Comparison of ENCODE assay signal across 17 cellular contexts in the genomic region with DNA sequence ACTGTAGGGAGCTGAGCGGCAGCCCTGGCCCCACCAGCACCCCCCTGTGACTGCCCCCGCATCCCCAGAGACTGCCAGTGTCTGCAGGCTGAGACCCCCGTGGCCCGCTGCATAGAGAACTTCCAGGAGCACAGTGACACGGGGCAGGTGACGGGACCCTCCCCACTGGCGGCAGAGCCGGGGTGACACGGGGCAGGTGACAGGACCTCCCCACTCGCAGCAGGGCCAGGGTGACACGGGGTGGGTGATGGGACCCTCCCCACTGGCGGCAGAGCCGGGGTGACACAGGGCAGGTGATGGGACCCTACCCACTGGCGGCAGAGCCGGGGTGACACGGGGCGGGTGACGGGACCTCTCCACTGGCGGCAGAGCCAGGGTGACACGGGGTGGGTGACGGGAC. TPM values are rescaled to one million over a fixed set of nuclear protein-coding genes. Genes with fewer than 3 reads are reported as not detected.
DNase-seq lines count a peak whose midpoint lies in the region; ATAC-seq, FAIRE-seq and TF ChIP-seq lines count a peak whose summit lies in the region.
"Had no signal": no experiment of that assay in that cellular context is flagged by ENCODE, and none has a peak within 500 bp of the region (broad histone marks: within the 10 kb centered on the region; RNA-seq: fewer than 3 reads in every experiment).

No MANE protein-coding gene starts in this region.

- CTCF ChIA-PET in HepG2 (lab: Yijun Ruan, JAX; ENCODE audit: low intra/inter-chr PET ratio, low total read pairs) (no interaction called here), RWPE1 (lab: Yijun Ruan, JAX) (interaction anchor here (0.7 kb wide), 1 partner anchor 14 kb away, joined by 3 read pairs; no protein-coding TSS in a partner anchor)
- CTCF ChIA-PET in CD4-positive, alpha-beta T cell (lab: Charles Lee), result no interaction called here

- H3K9me3 Mint-ChIP-seq in CD4-positive, alpha-beta T cell, result no peaks in the 10 kb centered on the region
- H3K9me3 Mint-ChIP-seq: CD8-positive, alpha-beta memory T cell; GM23338 had no signal

- TF ChIP-seq CTCF in HepG2 (CRISPR knock-in tag; IDR thresholded peaks at IDR 0.05), result no peak
- TF ChIP-seq CTCF in right lobe of liver (IDR thresholded peaks at IDR 0.05), result no peak
- no peak for TF ChIP-seq CTCF in kidney (IDR thresholded peaks at IDR 0.05; ENCODE audit: borderline replicate concordance, extremely low read depth, insufficient read depth)
- TF ChIP-seq CTCF in RWPE1 (conservative IDR thresholded peaks at IDR 0.05; ENCODE audit: low read depth), result no peak
- TF ChIP-seq CTCF in CD4-positive, alpha-beta T cell (IDR thresholded peaks at IDR 0.05), result no peak

- H3K36me3 ChIP-seq in HepG2 (replicated peaks in 1 of 2; ENCODE audit: control insufficient read depth in 1 of 2, insufficient read depth in 2 of 2, low read length in 2 of 2), result peaks cover 11 to 16% of the 10 kb centered on the region in 2 experiments; a peak in 4 of 5 replicates
- peaks cover 0 to 7% (median 0%) of the 10 kb centered on the region in 4 donors for H3K36me3 ChIP-seq in right lobe of liver
- H3K36me3 ChIP-seq in kidney (ENCODE audit: control insufficient read depth in 1 of 2, insufficient read depth in 2 of 2, low read length in 2 of 2), result no peaks in the 10 kb centered on the region
- H3K36me3 ChIP-seq in trophoblast cell (ENCODE audit: control insufficient read depth in 1 of 2, insufficient read depth in 2 of 2, low read length in 2 of 2), result peaks cover 20 to 23% of the 10 kb centered on the region in 2 experiments

- no peak overlapping the region for H3K4me2 ChIP-seq in HepG2 (ENCODE audit: low read depth, low read length)
- H3K4me2 ChIP-seq in trophoblast cell (ENCODE audit: low read length), result no peak overlapping the region
- H3K4me2 ChIP-seq: GM23338 had no signal

- no peak for TF ChIP-seq RAD21 in HepG2 (CRISPR knock-in tag; IDR thresholded peaks at IDR 0.05)

- H3K27ac ChIP-seq in HepG2 (ENCODE audit: extremely low read length, insufficient read depth, low read length), result no peak overlapping the region
- no peak overlapping the region for H3K27ac ChIP-seq in right lobe of liver
- no peak overlapping the region for H3K27ac ChIP-seq in kidney (ENCODE audit: low read depth in 2 of 2, low read length in 2 of 2)
- H3K27ac ChIP-seq in trophoblast cell (ENCODE audit: low read depth, low read length), result peak overlapping the region; percentile 16
- H3K27ac ChIP-seq in RWPE1, result no peak overlapping the region
- H3K27ac ChIP-seq in CD4-positive, alpha-beta T cell (ENCODE audit: low read depth, low read length), result no peak overlapping the region
- H3K27ac ChIP-seq: BLaER1 had no signal

- TF ChIP-seq EP300 in HepG2 (IDR thresholded peaks at IDR 0.05; ENCODE audit: low read depth in 2 of 2, low read length in 2 of 2), result no peak
- TF ChIP-seq EP300 in HepG2 (CRISPR knock-in tag; IDR thresholded peaks at IDR 0.05; ENCODE audit: borderline replicate concordance), result no peak

- no peaks in the 10 kb centered on the region for H3K27me3 Mint-ChIP-seq in CD4-positive, alpha-beta T cell
- H3K27me3 Mint-ChIP-seq: CD8-positive, alpha-beta memory T cell had no signal

- peak overlapping the region; percentile 3 for H2BK5ac ChIP-seq in trophoblast cell (ENCODE audit: low read depth, low read length, poor library complexity)

- peak overlapping the region; percentile 33 for H2BK120ac ChIP-seq in trophoblast cell (ENCODE audit: insufficient read depth, low read length, poor library complexity)

- TF ChIP-seq POLR2A in HepG2 (IDR thresholded peaks at IDR 0.05; ENCODE audit: insufficient read depth in 1 of 2, low read depth in 2 of 2, low read length in 2 of 2) (no peak), right lobe of liver (IDR thresholded peaks at IDR 0.05) (no peak)

- no peak overlapping the region for H3K27ac Mint-ChIP-seq in CD4-positive, alpha-beta T cell
- H3K27ac Mint-ChIP-seq: GM23338 had no signal

- no peak overlapping the region for H2AFZ ChIP-seq in HepG2 (ENCODE audit: low read length)
- H2AFZ ChIP-seq in trophoblast cell (ENCODE audit: insufficient read depth, low read length, poor library complexity), result no peak overlapping the region
- H2AFZ ChIP-seq: GM23338 had no signal

- peak overlapping the region; percentile 67 for H3K18ac ChIP-seq in trophoblast cell (ENCODE audit: low read length)

- H3K9ac ChIP-seq in HepG2 (ENCODE audit: insufficient read depth, low read depth, low read length) (no peak overlapping the region), kidney (ENCODE audit: low read length in 2 of 2) (no peak overlapping the region), trophoblast cell (ENCODE audit: low read length) (no peak overlapping the region)

- no peaks in the 10 kb centered on the region for H3K27me3 ChIP-seq in HepG2 (ENCODE audit: control insufficient read depth in 1 of 2, insufficient read depth in 2 of 2, low read length in 2 of 2)
- H3K27me3 ChIP-seq in right lobe of liver, result no peaks in the 10 kb centered on the region
- H3K27me3 ChIP-seq in trophoblast cell (ENCODE audit: insufficient read depth, low read length), result no peaks in the 10 kb centered on the region
- no peaks in the 10 kb centered on the region for H3K27me3 ChIP-seq in CD4-positive, alpha-beta T cell (ENCODE audit: control insufficient read depth, insufficient read depth, low read length)
- H3K27me3 ChIP-seq: BLaER1 had no signal

- no peak overlapping the region for H3K4ac ChIP-seq in trophoblast cell (ENCODE audit: low read depth, low read length)

- H3K79me2 ChIP-seq in HepG2 (ENCODE audit: insufficient read depth, low read length) (peaks cover 40% of the 10 kb centered on the region), trophoblast cell (ENCODE audit: control insufficient read depth, insufficient read depth, low read length, poor library complexity) (peaks cover 4% of the 10 kb centered on the region)

- H3K4me1 ChIP-seq in HepG2 (ENCODE audit: insufficient read depth, low read length) (peaks cover 68% of the 10 kb centered on the region), right lobe of liver (peaks cover 0 to 39% (median 17%) of the 10 kb centered on the region in 4 donors), kidney (ENCODE audit: control insufficient read depth in 1 of 2, insufficient read depth in 1 of 2, low read depth in 1 of 2, low read length in 2 of 2) (peaks cover 18 to 29% of the 10 kb centered on the region in 2 donors), trophoblast cell (ENCODE audit: control insufficient read depth in 1 of 2, insufficient read depth in 2 of 2, low read length in 2 of 2) (peaks cover 23 to 34% of the 10 kb centered on the region in 2 experiments)

- H3K14ac ChIP-seq in trophoblast cell (ENCODE audit: low read length), result no peak overlapping the region

- no peak overlapping the region for H3K4me3 Mint-ChIP-seq in CD4-positive, alpha-beta T cell
- H3K4me3 Mint-ChIP-seq: CD8-positive, alpha-beta memory T cell; GM23338 had no signal

- H3K9me3 ChIP-seq in HepG2 (ENCODE audit: low read length) (no peaks in the 10 kb centered on the region), right lobe of liver (no peaks in the 10 kb centered on the region), kidney (ENCODE audit: control insufficient read depth in 1 of 2, low read length in 2 of 2) (no peaks in the 10 kb centered on the region), trophoblast cell (ENCODE audit: insufficient read depth, low read depth, low read length) (peaks cover 3% of the 10 kb centered on the region)
- no peaks in the 10 kb centered on the region for H3K9me3 ChIP-seq in CD4-positive, alpha-beta T cell (ENCODE audit: control insufficient read depth, low read length)
- H3K9me3 ChIP-seq: BLaER1 had no signal

- no peak overlapping the region for H3K23ac ChIP-seq in trophoblast cell (ENCODE audit: low read length)

- no TSS peak for BruUV-seq in HepG2 (replicated peaks; lab: Mats Ljungman, UMichigan)

- no peak overlapping the region for H4K8ac ChIP-seq in trophoblast cell (ENCODE audit: low read depth, low read length)

- no peaks in the 10 kb centered on the region for H3K36me3 Mint-ChIP-seq in CD4-positive, alpha-beta T cell (ENCODE audit: low read depth)

- H2BK12ac ChIP-seq in trophoblast cell (ENCODE audit: low read length), result peak overlapping the region; percentile 72

- H3K4me3 ChIP-seq in HepG2 (replicated peaks in 1 of 3; ENCODE audit: insufficient read depth in 1 of 3, low read depth in 2 of 3, low read length in 3 of 3) (no peak overlapping the region), right lobe of liver (no peak overlapping the region), kidney (ENCODE audit: low read length in 2 of 2) (no peak overlapping the region), trophoblast cell (ENCODE audit: low read depth, low read length) (no peak overlapping the region)
- H3K4me3 ChIP-seq: BLaER1, GM23338 had no signal

- peak overlapping the region; percentile 41 for H4K91ac ChIP-seq in trophoblast cell (ENCODE audit: low read depth, low read length)

- H3K79me1 ChIP-seq in trophoblast cell (ENCODE audit: low read length), result peaks cover 9% of the 10 kb centered on the region

- in situ Hi-C loops in HepG2 (cut with HindIII; ENCODE audit: extremely low pct_ligation_motif_present, low pct_unique_long_range_greater_than_20kb), result no loop called here

- ATAC-seq in HepG2, result no peak
- no peak for ATAC-seq in right lobe of liver
- no peak for ATAC-seq in GM18511 (IDR thresholded peaks at IDR 0.05; ENCODE audit: unreplicated experiment)
- no peak for ATAC-seq in CD4-positive, alpha-beta T cell (ENCODE audit: poor library complexity)
- ATAC-seq: GM23338 had no signal

- DNase-seq in HepG2 (ENCODE audit: low spot score), result no peak
- DNase-seq in right lobe of liver, result no peak
- peak; percentile 68 for DNase-seq in kidney
- DNase-seq in trophoblast cell, result no peak
- no peak for DNase-seq in RWPE1 (ENCODE audit: low spot score)
- no peak for DNase-seq in CD4-positive, alpha-beta T cell
- DNase-seq: 8988T; CD8-positive, alpha-beta memory T cell; COR-L47; DMS 273 treated with DMSO at 0.1 percent for 48 hours; HCEC 1CT had no signal

- 92% methylated on average over 14 of the region's 21 CpGs for WGBS in HepG2 (ENCODE audit: low lambda C conversion rate)
- 79% methylated on average over 6 of the region's 21 CpGs for WGBS in right lobe of liver (ENCODE audit: insufficient coverage, low coverage, low lambda C conversion rate, missing lambda C conversion rate)
- WGBS in trophoblast cell (ENCODE audit: extremely low coverage, insufficient coverage, insufficient read length), result no CpG with 5 or more reads among the region's 21 CpGs

- POLR2A ChIA-PET in HepG2 (lab: Yijun Ruan, JAX) (interaction anchor here (1.8 to 5.1 kb wide), 2 partner anchors 13 to 67 kb away, joined by 9 to 59 read pairs; no protein-coding TSS in a partner anchor), RWPE1 (lab: Yijun Ruan, JAX; ENCODE audit: low non-redundant PET) (no interaction called here)
- POLR2A ChIA-PET in CD4-positive, alpha-beta T cell (lab: Charles Lee), result no interaction called here

- no peaks in the 10 kb centered on the region for H4K20me1 ChIP-seq in HepG2 (ENCODE audit: insufficient read depth, low read length)

- intact Hi-C loops in HepG2 (cut with micrococcal nuclease; ENCODE audit: unreplicated experiment), result no loop called here
- intact Hi-C loops in right lobe of liver (cut with DNase I), result no loop called here
- intact Hi-C loops in kidney (cut with DNase I), result no loop called here
- intact Hi-C loops in CD4-positive, alpha-beta T cell (cut with DNase I, micrococcal nuclease), result no loop called here

- FAIRE-seq in HepG2 (lab: Jason Lieb, UNC) (no peak), kidney (lab: Jason Lieb, UNC) (no peak)
- FAIRE-seq: G401.6, GM12891, H54 had no signal

- peak overlapping the region; percentile 84 for H2AK5ac ChIP-seq in trophoblast cell (ENCODE audit: low read length)

- H4K12ac ChIP-seq in trophoblast cell (ENCODE audit: low read depth, low read length), result no peak overlapping the region

- H3K4me1 Mint-ChIP-seq in CD4-positive, alpha-beta T cell (ENCODE audit: low read depth), result peaks cover 8% of the 10 kb centered on the region

RNA-seq across cellular contexts. Expression of a gene that starts 2.3 kb away (rescaled TPM):
- total RNA-seq in HepG2 (2016; rRNA removed; fragmentation: Illumina TruSeq; extraction: Trizol) (15.2 and 19.7 TPM in 2 replicates), right lobe of liver (10 to 100 TPM in 4 of 6 experiments, 1 to 10 TPM in 2; 7.0 to 26.4 (median 11.9) TPM), kidney (5.2 TPM)
- total RNA-seq in HepG2 (2016; cell fraction: cytosol; rRNA removed; fragmentation: Illumina TruSeq; extraction: Trizol; ENCODE audit: low read depth), result 11.8 and 14.0 TPM in 2 replicates
- 14.3 and 19.8 TPM in 2 replicates for total RNA-seq in HepG2 (2016; cell fraction: insoluble cytoplasmic fraction; rRNA removed; fragmentation: Illumina TruSeq; extraction: Trizol)
- 22.2 and 30.5 TPM in 2 replicates for total RNA-seq in HepG2 (2016; cell fraction: membrane; rRNA removed; fragmentation: Illumina TruSeq; extraction: Trizol)
- total RNA-seq in HepG2 (2016; cell fraction: nucleus; rRNA removed; fragmentation: Illumina TruSeq; extraction: Trizol), result 13.6 and 15.7 TPM in 2 replicates
- polyA plus RNA-seq in HepG2 (2011; rRNA removed) (12.7 and 16.4 TPM in 2 replicates), kidney (ENCODE audit: insufficient read depth, low read depth, low replicate concordance) (4.8 TPM)
- polyA plus RNA-seq in HepG2 (2011; cell fraction: cytosol; rRNA removed), result 14.9 and 19.2 TPM in 2 replicates
- 55.4 and 63.5 TPM in 2 replicates for polyA plus RNA-seq in HepG2 (2011; cell fraction: nucleus; rRNA removed)
- polyA plus RNA-seq in HepG2 (2012), result 10.5 and 10.7 TPM in 2 replicates
- polyA plus RNA-seq in HepG2 (2016; cell fraction: cytosol; fragmentation: Illumina TruSeq; extraction: Trizol; ENCODE audit: low read depth), result 9.9 and 11.3 TPM in 2 replicates
- 17.5 and 21.3 TPM in 2 replicates for polyA plus RNA-seq in HepG2 (2016; cell fraction: insoluble cytoplasmic fraction; fragmentation: Illumina TruSeq; extraction: Trizol; ENCODE audit: low read depth)
- 22.0 and 22.5 TPM in 2 replicates for polyA plus RNA-seq in HepG2 (2016; cell fraction: membrane; fragmentation: Illumina TruSeq; extraction: Trizol; ENCODE audit: low read depth)
- 36.9 and 39.6 TPM in 2 replicates for polyA plus RNA-seq in HepG2 (2016; cell fraction: nucleus; fragmentation: Illumina TruSeq; extraction: Trizol; ENCODE audit: insufficient read depth, low read depth)
- 7.5 and 47.4 TPM in 2 replicates for polyA minus RNA-seq in HepG2 (2011; rRNA and poly(A)+ RNA removed; ENCODE audit: low replicate concordance)
- polyA minus RNA-seq in HepG2 (2011; cell fraction: cytosol; rRNA and poly(A)+ RNA removed), result 11.5 and 13.4 TPM in 2 replicates
- polyA minus RNA-seq in HepG2 (2011; cell fraction: nucleus; rRNA and poly(A)+ RNA removed), result 4.2 and 5.7 TPM in 2 replicates
- polyA plus RNA-seq in trophoblast cell (2013), result 5.2 and 5.3 TPM in 2 replicates
- not detected for total RNA-seq in CD4-positive, alpha-beta T cell
- total RNA-seq: CD8-positive, alpha-beta memory T cell; GM23338 had no signal

RNA-seq across cellular contexts. Expression of a gene that starts 45.9 kb away (rescaled TPM):
- total RNA-seq in HepG2 (2016; rRNA removed; fragmentation: Illumina TruSeq; extraction: Trizol) (0.84 and 2.0 TPM in 2 replicates), right lobe of liver (10 to 100 TPM; 13.3 to 45.3 (median 22.8) TPM), kidney (10.3 TPM)
- total RNA-seq in HepG2 (2016; cell fraction: cytosol; rRNA removed; fragmentation: Illumina TruSeq; extraction: Trizol; ENCODE audit: low read depth), result 0.91 and 1.1 TPM in 2 replicates
- total RNA-seq in HepG2 (2016; cell fraction: insoluble cytoplasmic fraction; rRNA removed; fragmentation: Illumina TruSeq; extraction: Trizol), result 0.89 and 1.2 TPM in 2 replicates
- total RNA-seq in HepG2 (2016; cell fraction: membrane; rRNA removed; fragmentation: Illumina TruSeq; extraction: Trizol), result 1.9 and 2.7 TPM in 2 replicates
- total RNA-seq in HepG2 (2016; cell fraction: nucleus; rRNA removed; fragmentation: Illumina TruSeq; extraction: Trizol), result 1.1 and 3.4 TPM in 2 replicates
- polyA plus RNA-seq in HepG2 (2011; rRNA removed) (15.9 and 17.2 TPM in 2 replicates), kidney (ENCODE audit: insufficient read depth, low read depth, low replicate concordance) (7.6 TPM)
- 11.4 and 22.4 TPM in 2 replicates for polyA plus RNA-seq in HepG2 (2011; cell fraction: cytosol; rRNA removed)
- 18.2 and 25.0 TPM in 2 replicates for polyA plus RNA-seq in HepG2 (2011; cell fraction: nucleus; rRNA removed)
- 4.5 and 5.3 TPM in 2 replicates for polyA plus RNA-seq in HepG2 (2012)
- 2.1 and 2.2 TPM in 2 replicates for polyA plus RNA-seq in HepG2 (2016; cell fraction: cytosol; fragmentation: Illumina TruSeq; extraction: Trizol; ENCODE audit: low read depth)
- 0.78 and 1.3 TPM in 2 replicates for polyA plus RNA-seq in HepG2 (2016; cell fraction: insoluble cytoplasmic fraction; fragmentation: Illumina TruSeq; extraction: Trizol; ENCODE audit: low read depth)
- 2.3 and 3.4 TPM in 2 replicates for polyA plus RNA-seq in HepG2 (2016; cell fraction: membrane; fragmentation: Illumina TruSeq; extraction: Trizol; ENCODE audit: low read depth)
- 2.2 and 2.5 TPM in 2 replicates for polyA plus RNA-seq in HepG2 (2016; cell fraction: nucleus; fragmentation: Illumina TruSeq; extraction: Trizol; ENCODE audit: insufficient read depth, low read depth)
- 0.87 and 47.8 TPM in 2 replicates for polyA minus RNA-seq in HepG2 (2011; rRNA and poly(A)+ RNA removed; ENCODE audit: low replicate concordance)
- 6.9 and 9.1 TPM in 2 replicates for polyA minus RNA-seq in HepG2 (2011; cell fraction: cytosol; rRNA and poly(A)+ RNA removed)
- 9.3 and 14.0 TPM in 2 replicates for polyA minus RNA-seq in HepG2 (2011; cell fraction: nucleus; rRNA and poly(A)+ RNA removed)
- polyA plus RNA-seq in trophoblast cell (2013), result 5.6 and 6.0 TPM in 2 replicates
- total RNA-seq in CD4-positive, alpha-beta T cell, result 10 to 100 TPM in 1 of 2 experiments, 1 to 10 TPM in 1; 9.9 to 13.7 TPM
